Comparison of ENCODE assay signal across 19 cellular contexts in the genomic region with DNA sequence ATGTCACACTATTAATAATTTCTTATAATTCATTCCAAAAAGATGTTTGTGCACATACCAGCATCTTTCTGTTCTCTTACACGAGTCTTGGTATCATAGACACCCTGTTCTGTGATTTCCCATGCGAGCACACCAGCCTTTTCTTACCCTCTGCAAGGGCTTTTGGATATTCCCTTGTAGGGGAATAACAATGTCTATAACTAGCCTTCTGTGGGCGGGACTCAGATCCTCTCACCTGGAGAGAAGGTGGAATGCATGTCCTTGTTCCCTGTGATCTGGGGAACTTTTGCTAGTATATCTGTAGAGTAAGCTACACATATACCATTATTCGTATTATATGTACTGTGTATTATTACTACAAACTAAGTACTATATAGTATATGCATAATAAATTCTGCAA. TPM values are rescaled to one million over a fixed set of nuclear protein-coding genes. Genes with fewer than 3 reads are reported as not detected.
DNase-seq lines count a peak whose midpoint lies in the region; ATAC-seq and TF ChIP-seq lines count a peak whose summit lies in the region.
"Had no signal": no experiment of that assay in that cellular context is flagged by ENCODE, and none has a peak within 500 bp of the region (broad histone marks: within the 10 kb centered on the region; RNA-seq: fewer than 3 reads in every experiment).

No MANE protein-coding gene starts in this region.

- 97% methylated on average over 4 of the region's 4 CpGs for WGBS in hepatocyte (ENCODE audit: low lambda C conversion rate, missing lambda C conversion rate)

- H3K4me2 ChIP-seq in hepatocyte = no peak overlapping the region

- no peaks in the 10 kb centered on the region for H3K36me3 ChIP-seq in hepatocyte (replicated peaks; ENCODE audit: insufficient read depth, low read depth)

- no peaks in the 10 kb centered on the region for H3K9me3 ChIP-seq in hepatocyte (ENCODE audit: low read depth)
- H3K9me3 ChIP-seq: BLaER1 treated with 17β-estradiol and CSF1 and Interleukin-3, amounts not matched to agents 10 nM and 100 nM had no signal

- no peak for ATAC-seq in GM19467 (IDR thresholded peaks at IDR 0.05; ENCODE audit: unreplicated experiment)
- ATAC-seq: SK-N-SH treated with all-trans-retinoic acid at 6 μM for 48 hours had no signal

- H3K27me3 ChIP-seq in hepatocyte = no peaks in the 10 kb centered on the region
- H3K27me3 ChIP-seq: BLaER1 treated with 17β-estradiol and CSF1 and Interleukin-3, amounts not matched to agents 10 nM and 100 nM had no signal

- no peak for TF ChIP-seq CTCF in hepatocyte (IDR thresholded peaks at IDR 0.05; ENCODE audit: poor library complexity)

- H3K27ac ChIP-seq in hepatocyte = peak overlapping the region; percentile 28
- H3K27ac ChIP-seq: BLaER1 treated with 17β-estradiol and CSF1 and Interleukin-3, amounts not matched to agents 10 nM and 100 nM; GM23248 had no signal

- H3K4me1 ChIP-seq in hepatocyte (ENCODE audit: insufficient read depth) = peaks cover 37% of the 10 kb centered on the region

- peaks cover 100% of the 10 kb centered on the region for H3K79me2 ChIP-seq in hepatocyte

- H4K20me1 ChIP-seq in hepatocyte (ENCODE audit: insufficient read depth, poor library complexity, severe bottlenecking) = peaks cover 26% of the 10 kb centered on the region

- peak; percentile 33 for DNase-seq in NCI-H510A treated with DMSO at 0.1 percent for 48 hours (lab: John Stamatoyannopoulos, UW)
- DNase-seq in NCI-H510A (lab: John Stamatoyannopoulos, UW) = no peak
- DNase-seq in NCI-H69 (lab: John Stamatoyannopoulos, UW) = peak; percentile 17
- no peak for DNase-seq in hepatocyte (ENCODE audit: low spot score)
- DNase-seq in foreskin melanocyte = no peak
- no peak for DNase-seq in ACHN
- DNase-seq: GDM1, GM23248, NCI-H1092 treated with DMSO at 0.1 percent for 48 hours, NCI-H146, NCI-H2029 treated with DMSO at 0.1 percent for 48 hours, NCI-H446 treated with DMSO at 0.1 percent for 48 hours, NCI-H82, PC-3, RPMI8226, SHP77 treated with DMSO at 0.1 percent for 48 hours had no signal

- in situ Hi-C loops in ACHN (cut with HindIII; ENCODE audit: low pct_ligation_motif_present, low pct_unique_long_range_greater_than_20kb, low sequenced_read_pairs) = no loop called here

- H2AFZ ChIP-seq in hepatocyte = no peak overlapping the region
- H2AFZ ChIP-seq: GM23248 had no signal

- H3K4me3 ChIP-seq in hepatocyte = no peak overlapping the region
- H3K4me3 ChIP-seq: BLaER1 treated with 17β-estradiol and CSF1 and Interleukin-3, amounts not matched to agents 10 nM and 100 nM; GM23248 had no signal

- H3K9me2 ChIP-seq in hepatocyte (replicated peaks; ENCODE audit: insufficient read depth) = no peaks in the 10 kb centered on the region

RNA-seq across cellular contexts. Expression of gene EHMT1, which starts 44.8 kb away (rescaled TPM):
- 40.6 and 46.0 TPM in 2 replicates for total RNA-seq in hepatocyte
- 47.0 and 47.7 TPM in 2 replicates for polyA plus RNA-seq in hepatocyte

RNA-seq across cellular contexts. Expression of gene ARRDC1, which starts 58.1 kb away (rescaled TPM):
- total RNA-seq in hepatocyte = 62.7 and 86.0 TPM in 2 replicates
- polyA plus RNA-seq in hepatocyte = 102 and 109 TPM in 2 replicates

Comparison
In these comparisons a context has a peak if more than half of its experiments do, and no peak if none do; other contexts are left out.
1. DNase-seq: peak in NCI-H510A treated with DMSO at 0.1 percent for 48 hours (single experiment) and NCI-H69 (single experiment); none in NCI-H510A (single experiment), hepatocyte (single experiment), foreskin melanocyte (single experiment) and ACHN (single experiment).